8 cellular contexts compared by ENCODE assay signal in the genomic region with DNA sequence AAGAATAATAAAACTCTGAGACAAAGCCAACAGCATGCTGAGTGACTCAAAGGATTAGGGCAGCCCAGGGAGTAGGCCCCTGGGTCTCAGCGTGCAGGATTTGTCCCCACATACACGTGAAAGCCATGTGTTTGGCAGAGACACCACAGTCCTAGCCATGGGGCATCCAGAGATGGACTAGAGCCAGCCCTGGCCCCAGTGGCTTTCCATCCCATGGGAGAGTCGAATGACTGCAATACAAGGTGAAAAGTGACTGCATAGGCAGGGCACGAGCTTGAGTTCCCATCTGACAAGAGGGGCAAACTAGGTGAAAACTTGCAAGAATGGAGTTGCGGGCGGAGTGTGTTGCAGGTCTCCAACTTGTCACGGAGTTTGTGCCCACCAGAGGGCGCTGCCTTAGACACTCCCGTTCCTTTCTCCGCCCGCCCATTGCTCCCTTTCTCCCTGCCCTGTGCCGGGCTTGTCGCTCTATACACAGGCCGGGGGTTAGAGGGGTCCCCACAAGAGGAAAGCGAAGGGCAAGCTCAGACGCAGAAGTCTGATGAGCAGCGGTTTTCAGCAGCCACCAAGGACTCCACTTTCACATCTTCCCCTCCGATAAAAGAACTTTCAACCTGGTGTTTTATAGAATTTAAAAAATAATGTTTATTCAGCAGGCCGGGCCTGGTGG.
DNase-seq lines count a peak whose midpoint lies in the region; TF ChIP-seq lines count a peak whose summit lies in the region.

No MANE protein-coding gene starts in this region.

- peak; percentile 88 for DNase-seq in ELR (ENCODE audit: low read depth)
- DNase-seq in KG1 (lab: John Stamatoyannopoulos, UW), result peak; percentile 76
- peak; percentile 71 to 88 for DNase-seq in SHP77 (lab: John Stamatoyannopoulos, UW)
- DNase-seq in activated T-helper 1 cell treated with anti-CD3 and anti-CD28 coated beads, Interleukin-2, amount 50 U/mL, for 16 hours (ENCODE audit: low read depth in 1 of 2, low spot score in 1 of 2), result peak; percentile 31 to 32
- peak; percentile 77 to 94 for DNase-seq in foreskin fibroblast
- peak; percentile 92 to 93 for DNase-seq in tibial artery
- DNase-seq in NCI-H2107 (lab: John Stamatoyannopoulos, UW), result no peak

- H3K36me3 ChIP-seq in neutrophil (no peaks in the 10 kb centered on the region), tibial artery (no peaks in the 10 kb centered on the region)

- H3K4me1 ChIP-seq in neutrophil (ENCODE audit: control insufficient read depth in 1 of 2, insufficient read depth in 1 of 2, low read depth in 1 of 2, low read length in 1 of 2) (peaks cover 0 to 7% of the 10 kb centered on the region in 2 experiments), tibial artery (peaks cover 0 to 39% (median 18%) of the 10 kb centered on the region in 4 donors)

- H3K27me3 ChIP-seq in neutrophil, result peaks cover 42% of the 10 kb centered on the region
- H3K27me3 ChIP-seq in tibial artery, result no peaks in the 10 kb centered on the region

- H3K4me3 ChIP-seq in foreskin fibroblast (ENCODE audit: low read depth in 1 of 2, low read length in 2 of 2), result peak overlapping the region; percentile 15 to 17
- no peak overlapping the region for H3K4me3 ChIP-seq in neutrophil (ENCODE audit: low read depth in 1 of 2, low read length in 1 of 2)
- no peak overlapping the region for H3K4me3 ChIP-seq in tibial artery

- H3K27ac ChIP-seq in neutrophil (no peak overlapping the region), tibial artery (peak overlapping the region; percentile 47 to 68)

- intact Hi-C loops in tibial artery (cut with DNase I; ENCODE audit: low total_unique reads), result no loop called here

- TF ChIP-seq CTCF in foreskin fibroblast (IDR thresholded peaks at IDR 0.05; ENCODE audit: low read depth, low read length), result peak; percentile 73
- TF ChIP-seq CTCF in neutrophil (IDR thresholded peaks at IDR 0.05), result peak; percentile 62
- TF ChIP-seq CTCF in tibial artery (IDR thresholded peaks at IDR 0.05), result peak; percentile 74 to 82

- H3K9me3 ChIP-seq in neutrophil (no peaks in the 10 kb centered on the region), tibial artery (no peaks in the 10 kb centered on the region)

Comparison
In these comparisons a context has a peak if more than half of its experiments do, and no peak if none do; other contexts are left out.
1. H3K4me3 ChIP-seq: peak in foreskin fibroblast (2 of 2); none in neutrophil (0 of 2) and tibial artery (0 of 2).
2. Peak in every context shown above with its lines, with median percentiles within 50 percentile points of each other: CTCF ChIP-seq.